ENCODE assay signal across 16 cellular contexts in genomic region chr19:4582980-4583842, GRCh38. TPM values are rescaled to one million over a fixed set of nuclear protein-coding genes. Genes with fewer than 3 reads are reported as not detected.
DNase-seq lines count a peak whose midpoint lies in the region; ATAC-seq and TF ChIP-seq lines count a peak whose summit lies in the region.
"Had no signal": no experiment of that assay in that cellular context is flagged by ENCODE, and none has a peak within 500 bp of the region (broad histone marks: within the 10 kb centered on the region; RNA-seq: fewer than 3 reads in every experiment).

No MANE protein-coding gene starts in this region.

- no peak overlapping the region for H2AFZ ChIP-seq in OCI-LY3 (ENCODE audit: low read depth, low read length)

- peaks cover 13% of the 10 kb centered on the region for H3K79me2 ChIP-seq in OCI-LY3 (ENCODE audit: low read length)
- H3K79me2 ChIP-seq: hepatocyte had no signal

- H3K9me3 ChIP-seq in OCI-LY3 (ENCODE audit: insufficient read depth, low read length) = no peaks in the 10 kb centered on the region
- H3K9me3 ChIP-seq: esophagus muscularis mucosa had no signal

- no peaks in the 10 kb centered on the region for H3K27me3 ChIP-seq in OCI-LY3 (ENCODE audit: low read depth, low read length)

- peaks cover 3% of the 10 kb centered on the region for H3K36me3 Mint-ChIP-seq in effector memory CD8-positive, alpha-beta T cell (ENCODE audit: insufficient read depth)
- H3K36me3 Mint-ChIP-seq: activated CD8-positive, alpha-beta memory T cell treated with anti-CD3 and anti-CD28 coated beads, Interleukin-2, amount 10 ng/mL, durations not matched to agents 7 days and 5 days had no signal

- no peak overlapping the region for H3K27ac Mint-ChIP-seq in effector memory CD8-positive, alpha-beta T cell
- H3K27ac Mint-ChIP-seq: activated CD8-positive, alpha-beta memory T cell treated with anti-CD3 and anti-CD28 coated beads, Interleukin-2, amount 10 ng/mL, durations not matched to agents 7 days and 5 days; stimulated activated naive CD8-positive, alpha-beta T cell treated with anti-CD3 and anti-CD28 coated beads, Interleukin-15, Interleukin-2, amounts not matched to agents 100 ng/mL and 50 ng/mL, for 24 hours had no signal

- no peak overlapping the region for H3K27ac ChIP-seq in OCI-LY3 (ENCODE audit: low read length)
- H3K27ac ChIP-seq: 22Rv1, coronary artery, esophagus muscularis mucosa, hepatocyte had no signal

- peak overlapping the region; percentile 89 for H3K4me2 ChIP-seq in OCI-LY3 (ENCODE audit: low read length)

- H3K36me3 ChIP-seq in OCI-LY3 (replicated peaks; ENCODE audit: low read depth, low read length) = peaks cover 5% of the 10 kb centered on the region
- H3K36me3 ChIP-seq: esophagus muscularis mucosa had no signal

- no peaks in the 10 kb centered on the region for H3K9me3 Mint-ChIP-seq in effector memory CD8-positive, alpha-beta T cell
- H3K9me3 Mint-ChIP-seq: stimulated activated naive CD8-positive, alpha-beta T cell treated with anti-CD3 and anti-CD28 coated beads, Interleukin-15, Interleukin-2, amounts not matched to agents 100 ng/mL and 50 ng/mL, for 24 hours had no signal

- H3K4me3 ChIP-seq in OCI-LY3 (ENCODE audit: low read length) = peak overlapping the region; percentile 85; the same call in 1 of the 2 replicates

- H3K9ac ChIP-seq in OCI-LY3 (ENCODE audit: low read length) = no peak overlapping the region

- no peak for TF ChIP-seq CTCF in OCI-LY3 (IDR thresholded peaks at IDR 0.05; ENCODE audit: low read depth, low read length)

- DNase-seq in DMS 273 (lab: John Stamatoyannopoulos, UW; ENCODE audit: unreplicated experiment) (peak; percentile 43), DMS 273 treated with DMSO at 0.1 percent for 48 hours (lab: John Stamatoyannopoulos, UW) (no peak), renal cortical epithelial cell (ENCODE audit: low read depth) (peak; percentile 25), AG08395 (ENCODE audit: low spot score) (no peak)
- DNase-seq in effector memory CD8-positive, alpha-beta T cell = no peak
- DNase-seq in activated effector memory CD4-positive, alpha-beta T cell treated with anti-CD3 and anti-CD28 coated beads, Interleukin-2, amount 50 U/mL, for 16 hours = no peak
- DNase-seq: activated CD8-positive, alpha-beta memory T cell treated with anti-CD3 and anti-CD28 coated beads, Interleukin-2, amount 10 ng/mL, durations not matched to agents 7 days and 5 days; COR-L47; left ventricle myocardium superior had no signal

- no peak for ATAC-seq in effector memory CD8-positive, alpha-beta T cell (replicated peaks)
- no peak for ATAC-seq in GM18520 (IDR thresholded peaks at IDR 0.05; ENCODE audit: unreplicated experiment)

- peaks cover 0 to 9% of the 10 kb centered on the region in 2 donors for H3K4me1 Mint-ChIP-seq in effector memory CD8-positive, alpha-beta T cell (ENCODE audit: low read depth in 2 of 2)

- H3K4me1 ChIP-seq in OCI-LY3 (ENCODE audit: low read length) = peaks cover 54% of the 10 kb centered on the region

- H4K20me1 ChIP-seq in OCI-LY3 (ENCODE audit: insufficient read depth, low read length) = 0 out of 2 replicates have a peak, but pooled peaks cover 3% of the 10 kb centered on the region

- H3K4me3 Mint-ChIP-seq in effector memory CD8-positive, alpha-beta T cell = peak overlapping the region; percentile 10 to 51
- H3K4me3 Mint-ChIP-seq: activated CD8-positive, alpha-beta memory T cell treated with anti-CD3 and anti-CD28 coated beads, Interleukin-2, amount 10 ng/mL, durations not matched to agents 7 days and 5 days; stimulated activated naive CD8-positive, alpha-beta T cell treated with anti-CD3 and anti-CD28 coated beads, Interleukin-15, Interleukin-2, amounts not matched to agents 100 ng/mL and 50 ng/mL, for 24 hours had no signal

- peaks cover 62 to 86% of the 10 kb centered on the region in 2 donors for H3K27me3 Mint-ChIP-seq in effector memory CD8-positive, alpha-beta T cell

RNA-seq across cellular contexts. Expression of gene SEMA6B, which starts 23.7 kb away (rescaled TPM):
- total RNA-seq in renal cortical epithelial cell = 0.17 and 0.89 TPM in 2 replicates
- total RNA-seq: activated CD8-positive, alpha-beta memory T cell treated with anti-CD3 and anti-CD28 coated beads, Interleukin-2, amount 10 ng/mL, durations not matched to agents 7 days and 5 days had no signal

RNA-seq across cellular contexts. Expression of gene LRG1, which starts 43.4 kb away (rescaled TPM):
- 0.17 and 2.9 TPM in 2 replicates for total RNA-seq in renal cortical epithelial cell

RNA-seq across cellular contexts. Expression of gene PLIN5, which starts 48.2 kb away (rescaled TPM):
- 0.17 and 0.40 TPM in 2 replicates for total RNA-seq in renal cortical epithelial cell
- total RNA-seq: activated CD8-positive, alpha-beta memory T cell treated with anti-CD3 and anti-CD28 coated beads, Interleukin-2, amount 10 ng/mL, durations not matched to agents 7 days and 5 days had no signal

RNA-seq across cellular contexts. Expression of gene TNFAIP8L1, which starts 56.1 kb away (rescaled TPM):
- 3.0 and 5.4 TPM in 2 replicates for total RNA-seq in renal cortical epithelial cell

Comparison
In these comparisons a context has a peak if more than half of its experiments do, and no peak if none do; other contexts are left out.
1. DNase-seq: peak in DMS 273 (single experiment) and renal cortical epithelial cell (single experiment); none in DMS 273 treated with DMSO at 0.1 percent for 48 hours (single experiment), effector memory CD8-positive, alpha-beta T cell (0 of 3), AG08395 (single experiment) and activated effector memory CD4-positive, alpha-beta T cell treated with anti-CD3 and anti-CD28 coated beads, Interleukin-2, amount 50 U/mL, for 16 hours (single experiment).